Comparison of ENCODE assay signal across 1 cellular context in the genomic region with DNA sequence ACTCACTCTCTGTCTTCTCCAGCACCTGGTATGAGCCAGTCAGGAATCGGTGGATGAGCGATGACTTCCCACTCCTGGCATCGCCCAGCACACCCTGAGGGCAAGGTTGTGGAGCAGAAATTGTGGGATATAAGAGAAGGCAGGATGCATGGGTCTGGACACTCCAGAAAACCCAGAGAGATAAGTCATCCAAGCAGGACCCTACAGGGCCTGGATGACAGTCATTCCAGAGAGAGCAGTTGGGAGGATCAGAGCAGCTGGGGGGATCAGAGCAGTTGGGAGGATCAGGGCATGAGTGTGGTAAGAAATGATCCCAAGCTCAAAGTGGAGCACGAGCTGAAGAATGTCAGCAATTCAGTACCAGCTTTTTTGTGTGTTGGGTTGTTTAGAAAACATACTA.
TF ChIP-seq lines count a peak whose summit lies in the region.

No MANE protein-coding gene starts in this region.

TF ChIP-seq in HepG2, 621 proteins besides CTCF, POLR2A, EP300 and RAD21:
- TF ChIP-seq GABPB1 (CRISPR knock-in tag; IDR thresholded peaks at IDR 0.05), result no peak
- TF ChIP-seq ZBTB42 (CRISPR knock-in tag; IDR thresholded peaks at IDR 0.05), result no peak
- TF ChIP-seq ZNF546 (CRISPR knock-in tag; conservative IDR thresholded peaks at IDR 0.05), result no peak
- no peak for TF ChIP-seq ARNTL (CRISPR knock-in tag; IDR thresholded peaks at IDR 0.05)
- TF ChIP-seq ZNF337 (CRISPR knock-in tag; IDR thresholded peaks at IDR 0.05; ENCODE audit: borderline replicate concordance, low read depth), result no peak
- TF ChIP-seq SOX5 (CRISPR knock-in tag; IDR thresholded peaks at IDR 0.05; ENCODE audit: borderline replicate concordance), result no peak
- TF ChIP-seq YY1 (IDR thresholded peaks at IDR 0.05; ENCODE audit: insufficient read depth, insufficient replicate concordance, low read depth, low read length), result no peak
- no peak for TF ChIP-seq ZNF34 (CRISPR knock-in tag; IDR thresholded peaks at IDR 0.05; ENCODE audit: borderline replicate concordance)
- TF ChIP-seq ZNF768 (CRISPR knock-in tag; IDR thresholded peaks at IDR 0.05), result no peak
- no peak for TF ChIP-seq ZNF782 (CRISPR knock-in tag; IDR thresholded peaks at IDR 0.05; ENCODE audit: borderline replicate concordance)
- TF ChIP-seq ZNF44 (CRISPR knock-in tag; IDR thresholded peaks at IDR 0.05), result no peak
- TF ChIP-seq, protein P1, sequence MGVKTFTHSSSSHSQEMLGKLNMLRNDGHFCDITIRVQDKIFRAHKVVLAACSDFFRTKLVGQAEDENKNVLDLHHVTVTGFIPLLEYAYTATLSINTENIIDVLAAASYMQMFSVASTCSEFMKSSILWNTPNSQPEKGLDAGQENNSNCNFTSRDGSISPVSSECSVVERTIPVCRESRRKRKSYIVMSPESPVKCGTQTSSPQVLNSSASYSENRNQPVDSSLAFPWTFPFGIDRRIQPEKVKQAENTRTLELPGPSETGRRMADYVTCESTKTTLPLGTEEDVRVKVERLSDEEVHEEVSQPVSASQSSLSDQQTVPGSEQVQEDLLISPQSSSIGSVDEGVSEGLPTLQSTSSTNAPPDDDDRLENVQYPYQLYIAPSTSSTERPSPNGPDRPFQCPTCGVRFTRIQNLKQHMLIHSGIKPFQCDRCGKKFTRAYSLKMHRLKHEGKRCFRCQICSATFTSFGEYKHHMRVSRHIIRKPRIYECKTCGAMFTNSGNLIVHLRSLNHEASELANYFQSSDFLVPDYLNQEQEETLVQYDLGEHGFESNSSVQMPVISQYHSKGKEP (CRISPR knock-in tag; IDR thresholded peaks at IDR 0.05), result no peak
